ENCODE assay signal across 12 cellular contexts in the genomic region with DNA sequence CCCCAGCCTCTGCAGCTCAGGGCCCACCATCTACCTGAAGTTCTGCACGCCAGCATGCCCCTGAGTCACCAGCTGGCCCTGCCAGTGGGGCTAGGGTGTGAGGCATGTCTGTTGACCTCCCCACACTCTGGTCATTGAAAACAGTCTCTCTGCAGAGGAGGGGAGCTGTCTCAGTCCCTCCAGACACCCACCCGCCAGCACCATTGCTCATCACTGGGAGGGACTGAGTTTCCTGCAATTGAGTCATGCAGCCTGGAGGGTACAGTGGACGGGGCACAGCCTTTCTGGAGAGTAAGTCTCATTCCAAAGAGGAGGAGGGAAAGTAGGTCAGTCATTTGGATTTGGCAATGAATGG. TPM values are rescaled to one million over a fixed set of nuclear protein-coding genes. Genes with fewer than 3 reads are reported as not detected.
A peak's percentile ranks its signal among the peaks of the same experiment; 100 is the strongest.
DNase-seq lines count a peak whose midpoint lies in the region; ATAC-seq and TF ChIP-seq lines count a peak whose summit lies in the region.
"Had no signal": no experiment of that assay in that cellular context is flagged by ENCODE, and none has a peak within 500 bp of the region (broad histone marks: within the 10 kb centered on the region; RNA-seq: fewer than 3 reads in every experiment).

No MANE protein-coding gene starts in this region.

- H3K27ac ChIP-seq in adrenal gland (no peak overlapping the region), uterus (no peak overlapping the region)
- H3K27ac ChIP-seq: gastroesophageal sphincter had no signal

- H3K27me3 ChIP-seq in adrenal gland (no peaks in the 10 kb centered on the region), uterus (no peaks in the 10 kb centered on the region)

- WGBS in adrenal gland, 4 donors: 73 to 86% (median 81%) methylated on average over 1 to 3 of the region's 3 CpGs

- TF ChIP-seq CTCF in adrenal gland (IDR thresholded peaks at IDR 0.05): no peak
- no peak for TF ChIP-seq CTCF in uterus (IDR thresholded peaks at IDR 0.05)

- ATAC-seq in Right ventricle myocardium inferior (peak; percentile 21), Right ventricle myocardium superior (ENCODE audit: poor library complexity) (no peak), HG03025 (IDR thresholded peaks at IDR 0.05; ENCODE audit: low FRiP score, unreplicated experiment) (no peak)
- ATAC-seq: gastroesophageal sphincter; naive thymus-derived CD4-positive, alpha-beta T cell had no signal

- no peak for DNase-seq in Right ventricle myocardium inferior (ENCODE audit: missing footprints)
- DNase-seq in Right ventricle myocardium superior: no peak
- peak in 5 of 7 donors; percentile 11 to 60 (median 31) for DNase-seq in adrenal gland
- DNase-seq in islet precursor cell: peak; percentile 98
- peak; percentile 5 to 7 for DNase-seq in uterus
- no peak for DNase-seq in medulla oblongata (ENCODE audit: extremely low spot score)
- no peak for DNase-seq in NCI-H1930 (lab: John Stamatoyannopoulos, UW)
- DNase-seq: activated naive CD4-positive, alpha-beta T cell treated with anti-CD3 and anti-CD28 coated beads for 36 hours; naive thymus-derived CD4-positive, alpha-beta T cell; NCI-H2227 treated with DMSO at 0.1 percent for 48 hours had no signal

- no peaks in the 10 kb centered on the region for H3K36me3 ChIP-seq in adrenal gland (replicated peaks in 1 of 2)
- no peaks in the 10 kb centered on the region for H3K36me3 ChIP-seq in uterus
- H3K36me3 ChIP-seq: gastroesophageal sphincter had no signal

- intact Hi-C loops in Right ventricle myocardium inferior (cut with DNase I) (no loop called here), Right ventricle myocardium superior (cut with DNase I) (no loop called here), adrenal gland (cut with DNase I) (no loop called here), uterus (cut with DNase I; ENCODE audit: low total_unique reads) (no loop called here)

- no peaks in the 10 kb centered on the region for H3K9me3 ChIP-seq in adrenal gland (replicated peaks in 1 of 3)
- no peaks in the 10 kb centered on the region for H3K9me3 ChIP-seq in uterus
- H3K9me3 ChIP-seq: gastroesophageal sphincter had no signal

- H3K4me1 ChIP-seq in adrenal gland (replicated peaks in 1 of 2): no peaks in the 10 kb centered on the region
- no peaks in the 10 kb centered on the region for H3K4me1 ChIP-seq in uterus
- H3K4me1 ChIP-seq: gastroesophageal sphincter had no signal

- TF ChIP-seq POLR2A in adrenal gland (IDR thresholded peaks at IDR 0.05) (no peak), uterus (IDR thresholded peaks at IDR 0.05) (no peak)

- no peak overlapping the region for H3K4me3 ChIP-seq in adrenal gland
- H3K4me3 ChIP-seq in uterus: no peak overlapping the region
- H3K4me3 ChIP-seq: gastroesophageal sphincter had no signal

RNA-seq across cellular contexts. Expression of a gene that starts 16.8 kb away (rescaled TPM):
- total RNA-seq in Right ventricle myocardium inferior (18.7 TPM), Right ventricle myocardium superior (12.7 TPM), adrenal gland (10 to 100 TPM; 15.2 to 45.5 (median 32.5) TPM), uterus (100 to 1,000 TPM in 2 of 4 donors, 10 to 100 TPM in 2; 21.2 to 604 (median 129) TPM)
- 10 to 100 TPM in 2 of 3 donors, 1 to 10 TPM in 1; 3.5 to 44.3 (median 14.1) TPM for polyA plus RNA-seq in adrenal gland
- polyA plus RNA-seq: naive thymus-derived CD4-positive, alpha-beta T cell had no signal

Comparison
In these comparisons a context has a peak if more than half of its experiments do, and no peak if none do; other contexts are left out.
1. DNase-seq: peak in adrenal gland (5 of 7), islet precursor cell (single experiment) and uterus (2 of 2); none in Right ventricle myocardium inferior (single experiment), Right ventricle myocardium superior (single experiment), medulla oblongata (single experiment) and NCI-H1930 (0 of 2).